Comparison of ENCODE assay signal across 14 cellular contexts in the genomic region with DNA sequence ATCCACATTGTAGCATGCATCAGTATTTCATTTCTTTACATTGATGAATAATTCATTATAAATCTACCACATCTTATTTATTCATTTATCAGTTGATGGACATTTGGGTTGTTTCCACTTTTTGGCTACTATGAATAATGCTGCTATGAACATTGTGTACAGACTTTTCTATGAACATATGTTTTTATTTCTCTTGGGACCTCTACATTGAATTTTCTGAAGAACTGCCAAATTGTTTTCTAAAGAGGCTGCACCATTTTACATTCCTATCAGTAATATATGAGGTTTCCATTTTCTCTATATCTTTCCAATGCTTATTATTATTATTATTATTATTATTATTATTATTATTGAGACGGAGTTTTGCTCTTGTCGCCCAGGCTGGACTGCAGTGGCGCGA.
DNase-seq lines count a peak whose midpoint lies in the region; ATAC-seq and TF ChIP-seq lines count a peak whose summit lies in the region.
"Had no signal": no experiment of that assay in that cellular context is flagged by ENCODE, and none has a peak within 500 bp of the region (broad histone marks: within the 10 kb centered on the region; RNA-seq: fewer than 3 reads in every experiment).

No MANE protein-coding gene starts in this region.

- H3K4me1 Mint-ChIP-seq in nephron = peaks cover 54% of the 10 kb centered on the region
- H3K4me1 Mint-ChIP-seq in naive thymus-derived CD8-positive, alpha-beta T cell = peaks cover 29 to 72% (median 51%) of the 10 kb centered on the region in 4 donors

- no peaks in the 10 kb centered on the region for H3K36me3 Mint-ChIP-seq in nephron (ENCODE audit: low read depth)
- H3K36me3 Mint-ChIP-seq in naive thymus-derived CD8-positive, alpha-beta T cell = peaks cover 10 to 13% (median 13%) of the 10 kb centered on the region in 3 donors

- POLR2A ChIA-PET in naive thymus-derived CD8-positive, alpha-beta T cell (lab: Charles Lee) = no interaction called here

- no peak for ATAC-seq in naive thymus-derived CD8-positive, alpha-beta T cell
- ATAC-seq in HG02571 (IDR thresholded peaks at IDR 0.05; ENCODE audit: unreplicated experiment) = no peak
- ATAC-seq: A549, GM12878 had no signal

- no peaks in the 10 kb centered on the region for H3K9me3 Mint-ChIP-seq in nephron
- peaks cover 0 to 5% (median 0%) of the 10 kb centered on the region in 9 donors for H3K9me3 Mint-ChIP-seq in naive thymus-derived CD8-positive, alpha-beta T cell
- H3K9me3 Mint-ChIP-seq: H9 had no signal

- H3K27ac Mint-ChIP-seq in nephron = peak overlapping the region in 2 of 3 experiments; percentile 13 to 65
- peak overlapping the region in 1 of 10 donors; percentile 7 for H3K27ac Mint-ChIP-seq in naive thymus-derived CD8-positive, alpha-beta T cell
- H3K27ac Mint-ChIP-seq: H9 had no signal

- TF ChIP-seq CTCF in nephron (IDR thresholded peaks at IDR 0.05; ENCODE audit: unreplicated experiment in 3 of 3) = no peak

- H3K4me3 Mint-ChIP-seq in nephron = no peak overlapping the region
- H3K4me3 Mint-ChIP-seq in naive thymus-derived CD8-positive, alpha-beta T cell = no peak overlapping the region
- H3K4me3 Mint-ChIP-seq: CD4-positive, alpha-beta memory T cell; H9 had no signal

- DNase-seq in NCI-H2171 treated with DMSO at 0.1 percent for 48 hours (lab: John Stamatoyannopoulos, UW) (peak; percentile 53), NCI-H2171 (lab: John Stamatoyannopoulos, UW) (no peak), NCI-H446 treated with DMSO at 0.1 percent for 48 hours (lab: John Stamatoyannopoulos, UW) (peak; percentile 41), fibroblast of gingiva (ENCODE audit: low read depth) (peak; percentile 55), D341Med (ENCODE audit: low spot score) (no peak)
- no peak for DNase-seq in naive thymus-derived CD8-positive, alpha-beta T cell
- DNase-seq: AML-193; CD4-positive, alpha-beta memory T cell; DMS79 treated with DMSO at 0.1 percent for 48 hours; H9 had no signal

- H3K27me3 Mint-ChIP-seq in nephron (ENCODE audit: low read depth) = peaks cover 5% of the 10 kb centered on the region
- peaks cover 0 to 9% (median 0%) of the 10 kb centered on the region in 5 donors for H3K27me3 Mint-ChIP-seq in naive thymus-derived CD8-positive, alpha-beta T cell
- H3K27me3 Mint-ChIP-seq: CD4-positive, alpha-beta memory T cell had no signal

Comparison
In these comparisons a context has a peak if more than half of its experiments do, and no peak if none do; other contexts are left out.
1. DNase-seq: peak in NCI-H2171 treated with DMSO at 0.1 percent for 48 hours (single experiment), NCI-H446 treated with DMSO at 0.1 percent for 48 hours (single experiment) and fibroblast of gingiva (single experiment); none in NCI-H2171 (single experiment), D341Med (single experiment) and naive thymus-derived CD8-positive, alpha-beta T cell (0 of 10).